31 cellular contexts compared by ENCODE assay signal in genomic region chr12:129075451-129076208, GRCh38.
DNase-seq lines count a peak whose midpoint lies in the region; ATAC-seq lines count a peak whose summit lies in the region.
"Had no signal": no experiment of that assay in that cellular context is flagged by ENCODE, and none has a peak within 500 bp of the region (broad histone marks: within the 10 kb centered on the region; RNA-seq: fewer than 3 reads in every experiment).

No MANE protein-coding gene starts in this region.

- no peak overlapping the region for H4K8ac ChIP-seq in mesendoderm (ENCODE audit: low read depth, low read length)

- H3K36me3 Mint-ChIP-seq in CD8-positive, alpha-beta memory T cell, result no peaks in the 10 kb centered on the region
- H3K36me3 Mint-ChIP-seq: activated CD8-positive, alpha-beta memory T cell treated with anti-CD3 and anti-CD28 coated beads, Interleukin-2, amount 10 ng/mL, durations not matched to agents 7 days and 5 days; immature natural killer cell had no signal

- H2BK5ac ChIP-seq in mesendoderm (ENCODE audit: low read length), result no peak overlapping the region

- no CpG with 5 or more reads among the region's 4 CpGs for WGBS in mesendoderm (ENCODE audit: extremely low coverage, insufficient coverage, low lambda C conversion rate)

- no peak overlapping the region for H3K27ac ChIP-seq in mesendoderm (ENCODE audit: low read depth, low read length)
- no peak overlapping the region for H3K27ac ChIP-seq in CD8-positive, alpha-beta memory T cell (ENCODE audit: low read depth, low read length)
- H3K27ac ChIP-seq: epithelial cell of prostate, parathyroid adenoma, right atrium auricular region, testis, uterus had no signal

- POLR2A ChIA-PET in CD8-positive, alpha-beta memory T cell (lab: Charles Lee), result no interaction called here

- no peaks in the 10 kb centered on the region for H3K4me1 Mint-ChIP-seq in CD8-positive, alpha-beta memory T cell
- H3K4me1 Mint-ChIP-seq: activated CD8-positive, alpha-beta memory T cell treated with anti-CD3 and anti-CD28 coated beads, Interleukin-2, amount 10 ng/mL, durations not matched to agents 7 days and 5 days; GM23338; immature natural killer cell; T-helper 17 cell had no signal

- no peak overlapping the region for H3K4me2 ChIP-seq in mesendoderm (ENCODE audit: low read length)
- H3K4me2 ChIP-seq: GM23338 had no signal

- no peak overlapping the region for H2BK120ac ChIP-seq in mesendoderm (ENCODE audit: low read depth, low read length)

- no peak overlapping the region for H3K9ac ChIP-seq in mesendoderm (ENCODE audit: low read length)
- H3K9ac ChIP-seq: parathyroid adenoma had no signal

- H3K27me3 Mint-ChIP-seq in CD8-positive, alpha-beta memory T cell, result peaks cover 0 to 3% of the 10 kb centered on the region in 2 donors
- H3K27me3 Mint-ChIP-seq: activated CD8-positive, alpha-beta memory T cell treated with anti-CD3 and anti-CD28 coated beads, Interleukin-2, amount 10 ng/mL, durations not matched to agents 7 days and 5 days; T-helper 17 cell had no signal

- H3K36me3 ChIP-seq in mesendoderm (ENCODE audit: control insufficient read depth, insufficient read depth, low read length), result no peaks in the 10 kb centered on the region
- no peaks in the 10 kb centered on the region for H3K36me3 ChIP-seq in CD8-positive, alpha-beta memory T cell (ENCODE audit: insufficient read depth, low read length)
- H3K36me3 ChIP-seq: right atrium auricular region, uterus had no signal

- H3K4me1 ChIP-seq in mesendoderm (ENCODE audit: control insufficient read depth, low read depth, low read length), result no peaks in the 10 kb centered on the region
- no peaks in the 10 kb centered on the region for H3K4me1 ChIP-seq in CD8-positive, alpha-beta memory T cell (ENCODE audit: insufficient read depth, low read length)
- H3K4me1 ChIP-seq: parathyroid adenoma, right atrium auricular region, testis, uterus had no signal

- no peak overlapping the region for H3K4ac ChIP-seq in mesendoderm (ENCODE audit: low read depth, low read length)

- no peak overlapping the region for H3K4me3 ChIP-seq in mesendoderm (ENCODE audit: low read length)
- H3K4me3 ChIP-seq in CD8-positive, alpha-beta memory T cell (ENCODE audit: low read length), result no peak overlapping the region
- H3K4me3 ChIP-seq: GM23338, right atrium auricular region, testis, uterus had no signal

- no peak overlapping the region for H3K56ac ChIP-seq in mesendoderm (ENCODE audit: low read length)

- no peaks in the 10 kb centered on the region for H3K79me2 ChIP-seq in mesendoderm (ENCODE audit: control insufficient read depth, insufficient read depth, low read length)
- H3K79me2 ChIP-seq: parathyroid adenoma had no signal

- H3K9me3 Mint-ChIP-seq in CD8-positive, alpha-beta memory T cell, result no peaks in the 10 kb centered on the region
- H3K9me3 Mint-ChIP-seq: immature natural killer cell, neural crest cell had no signal

- ATAC-seq in HG03439 (IDR thresholded peaks at IDR 0.05; ENCODE audit: unreplicated experiment), result no peak
- ATAC-seq in left colon, result no peak
- ATAC-seq: activated CD4-positive, CD25-positive, alpha-beta regulatory T cell treated with anti-CD3 and anti-CD28 coated beads, Interleukin-2, amount 50 U/mL, for 24 hours; activated CD8-positive, alpha-beta memory T cell treated with anti-CD3 and anti-CD28 coated beads, Interleukin-2, amount 10 ng/mL, durations not matched to agents 7 days and 5 days; GM23338; left lobe of liver; stimulated activated naive CD8-positive, alpha-beta T cell treated with anti-CD3 and anti-CD28 coated beads, Interleukin-15, Interleukin-2, amounts not matched to agents 100 U/mL and 50 U/mL, for 24 hours; T-helper 17 cell had no signal

- H4K5ac ChIP-seq in mesendoderm (ENCODE audit: low read length), result no peak overlapping the region

- CTCF ChIA-PET in CD8-positive, alpha-beta memory T cell (lab: Charles Lee), result no interaction called here

- no peak overlapping the region for H2AK5ac ChIP-seq in mesendoderm (ENCODE audit: low read length)

- H3K27me3 ChIP-seq in mesendoderm (ENCODE audit: insufficient read depth, low read length, poor library complexity), result no peaks in the 10 kb centered on the region
- no peaks in the 10 kb centered on the region for H3K27me3 ChIP-seq in CD8-positive, alpha-beta memory T cell (ENCODE audit: insufficient read depth, low read length, poor library complexity, severe bottlenecking)
- H3K27me3 ChIP-seq: right atrium auricular region, testis, uterus had no signal

- no peak overlapping the region for H3K4me3 Mint-ChIP-seq in CD8-positive, alpha-beta memory T cell
- H3K4me3 Mint-ChIP-seq: activated CD8-positive, alpha-beta memory T cell treated with anti-CD3 and anti-CD28 coated beads, Interleukin-2, amount 10 ng/mL, durations not matched to agents 7 days and 5 days; GM23338; immature natural killer cell; neural crest cell; T-helper 17 cell had no signal

- H3K23ac ChIP-seq in mesendoderm (ENCODE audit: low read length), result no peak overlapping the region

- no peaks in the 10 kb centered on the region for H3K9me3 ChIP-seq in CD8-positive, alpha-beta memory T cell (ENCODE audit: low read length)
- H3K9me3 ChIP-seq: right atrium auricular region, testis, uterus had no signal

- intact Hi-C loops in left colon (cut with DNase I, micrococcal nuclease), result no loop called here

- peak; percentile 31 for DNase-seq in COLO668 (lab: John Stamatoyannopoulos, UW; ENCODE audit: unreplicated experiment)
- DNase-seq in NCI-H146 (lab: John Stamatoyannopoulos, UW), result peak; percentile 58
- peak; percentile 24 for DNase-seq in NCI-H69 (lab: John Stamatoyannopoulos, UW)
- peak; percentile 34 for DNase-seq in mesendoderm
- DNase-seq in germinal center (ENCODE audit: low spot score), result no peak
- no peak for DNase-seq in left colon
- no peak for DNase-seq in CD8-positive, alpha-beta memory T cell
- DNase-seq: activated CD4-positive, alpha-beta T cell treated with anti-CD3 and anti-CD28 coated beads, Interleukin-2, amount 50 U/mL, for 4 hours; activated CD8-positive, alpha-beta memory T cell treated with anti-CD3 and anti-CD28 coated beads, Interleukin-2, amount 10 ng/mL, durations not matched to agents 7 days and 5 days; activated T-cell treated with anti-CD3 and anti-CD28 coated beads, Interleukin-2, amount 50 U/mL, for 48 hours; central memory CD4-positive, alpha-beta T cell; cortex of kidney; effector memory CD4-positive, alpha-beta T cell; GDM1; immature natural killer cell; Kasumi-1; NCI-H1694 treated with DMSO at 0.1 percent for 48 hours; Right ventricle myocardium superior; stimulated activated CD4-positive, alpha-beta T cell treated with anti-CD3 and anti-CD28 coated beads, Interleukin-1b, Interleukin-23, amount 100 ng/mL, for 48 hours; stimulated activated naive CD8-positive, alpha-beta T cell treated with anti-CD3 and anti-CD28 coated beads, Interleukin-15, Interleukin-2, amounts not matched to agents 100 U/mL and 50 U/mL, for 24 hours; T-helper 17 cell; testis; uterus had no signal

- no peak overlapping the region for H2BK15ac ChIP-seq in mesendoderm (replicated peaks; ENCODE audit: low read depth)

- H3K79me1 ChIP-seq in mesendoderm (ENCODE audit: low read length), result no peaks in the 10 kb centered on the region

- no peak overlapping the region for H3K18ac ChIP-seq in mesendoderm (ENCODE audit: low read length)

- H3K27ac Mint-ChIP-seq in CD8-positive, alpha-beta memory T cell, result no peak overlapping the region
- H3K27ac Mint-ChIP-seq: activated CD8-positive, alpha-beta memory T cell treated with anti-CD3 and anti-CD28 coated beads, Interleukin-2, amount 10 ng/mL, durations not matched to agents 7 days and 5 days; GM23338; immature natural killer cell; T-helper 17 cell had no signal

Comparison
In these comparisons a context has a peak if more than half of its experiments do, and no peak if none do; other contexts are left out.
1. DNase-seq: peak in COLO668 (single experiment), NCI-H146 (single experiment), NCI-H69 (single experiment) and mesendoderm (single experiment); none in germinal center (single experiment), left colon (0 of 2) and CD8-positive, alpha-beta memory T cell (0 of 5).